In genomic region chr11:59158206-59159068, GRCh38 we compare ENCODE assay signal across 8 cellular contexts. TPM values are rescaled to one million over a fixed set of nuclear protein-coding genes. Genes with fewer than 3 reads are reported as not detected.
A peak's percentile ranks its signal among the peaks of the same experiment; 100 is the strongest.
DNase-seq lines count a peak whose midpoint lies in the region; ATAC-seq and TF ChIP-seq lines count a peak whose summit lies in the region.

No MANE protein-coding gene starts in this region.

- no peaks in the 10 kb centered on the region; the same call in 1 of the 2 replicates for H3K36me3 ChIP-seq in IMR-90 (ENCODE audit: control insufficient read depth, insufficient read depth, low read length)
- peaks cover 5% of the 10 kb centered on the region for H3K36me3 ChIP-seq in OCI-LY1 (ENCODE audit: insufficient read depth, low read length)
- H3K36me3 ChIP-seq in ovary: no peaks in the 10 kb centered on the region

- no peak overlapping the region for H2BK5ac ChIP-seq in IMR-90 (ENCODE audit: low read depth, low read length, poor library complexity, severe bottlenecking)

- in situ Hi-C loops in IMR-90 (cut with MboI; ENCODE audit: low sequenced_read_pairs): loop anchor here (10.0 kb wide), 1 partner anchor 254 kb away; no protein-coding TSS in a partner anchor

- no peak overlapping the region for H2AK9ac ChIP-seq in IMR-90 (replicated peaks; ENCODE audit: low read depth, low read length, poor library complexity)

- WGBS in IMR-90 (ENCODE audit: extremely low coverage in 2 of 2, insufficient read length in 1 of 2), 2 experiments: no CpG with 5 or more reads among the region's 8 CpGs
- 25 to 34% (median 29%) methylated on average over 8 of the region's 8 CpGs for whole genome bisulfite sequencing in ovary, 3 donors

- no peak overlapping the region for H2BK120ac ChIP-seq in IMR-90 (ENCODE audit: low read depth, low read length)

- no peaks in the 10 kb centered on the region for H3K9me3 ChIP-seq in IMR-90 (ENCODE audit: control insufficient read depth, insufficient read depth, low read length)
- no peaks in the 10 kb centered on the region for H3K9me3 ChIP-seq in OCI-LY1 (ENCODE audit: low read length)
- H3K9me3 ChIP-seq in ovary: no peaks in the 10 kb centered on the region

- H4K91ac ChIP-seq in IMR-90 (ENCODE audit: insufficient read depth, low read depth, low read length): no peak overlapping the region

- H3K14ac ChIP-seq in IMR-90 (replicated peaks; ENCODE audit: low read depth, low read length): no peak overlapping the region

- no peaks in the 10 kb centered on the region for H3K9me1 ChIP-seq in IMR-90 (ENCODE audit: insufficient read depth, low read length)

- H4K8ac ChIP-seq in IMR-90 (ENCODE audit: low read depth in 2 of 2, low read length in 2 of 2): peak overlapping the region in 1 of 2 experiments; percentile 84; a peak in 2 of 4 replicates

- peaks cover 2 to 4% of the 10 kb centered on the region in 2 experiments; a peak in 2 of 4 replicates for H3K79me1 ChIP-seq in IMR-90 (ENCODE audit: low read depth in 1 of 2, low read length in 2 of 2)

- intact Hi-C loops in IMR-90 (cut with micrococcal nuclease) (loop anchor here (1.0 to 5.0 kb wide), 5 partner anchors 61 to 506 kb away; no protein-coding TSS in a partner anchor), ovary (cut with DNase I) (no loop called here)

- no TSS peak for BruUV-seq in IMR-90 (replicated peaks; lab: Mats Ljungman, UMichigan)

- CTCF ChIA-PET in IMR-90 (lab: Yijun Ruan, JAX): interaction anchor here (0.5 to 1.8 kb wide), 22 partner anchors 9 to 437 kb away, joined by 3 to 14 read pairs (median 4); partner anchors contain the start of genes DTX4 and FAM111A

- H3F3A ChIP-seq in OCI-LY1 (ENCODE audit: insufficient read depth, low read length): no peaks in the 10 kb centered on the region

- H2BK20ac ChIP-seq in IMR-90 (ENCODE audit: low read depth, low read length): no peak overlapping the region

- ATAC-seq in GM21723 (IDR thresholded peaks at IDR 0.05; ENCODE audit: unreplicated experiment): peak; percentile 95
- ATAC-seq in IMR-90 (ENCODE audit: low read depth): peak; percentile 97

- no peaks in the 10 kb centered on the region for H3K9me2 ChIP-seq in OCI-LY1 (ENCODE audit: low read depth, low read length)

- H3K4me2 ChIP-seq in IMR-90 (ENCODE audit: low read depth, low read length): no peak overlapping the region; the same call in 1 of the 2 replicates
- no peak overlapping the region; the same call in 1 of the 2 replicates for H3K4me2 ChIP-seq in OCI-LY1 (ENCODE audit: low read length)

- peak; percentile 92 for TF ChIP-seq CTCF in IMR-90 (conservative IDR thresholded peaks at IDR 0.05; ENCODE audit: low read depth, low read length)
- peak; percentile 89 for TF ChIP-seq CTCF in OCI-LY1 (IDR thresholded peaks at IDR 0.05; ENCODE audit: low read length)
- TF ChIP-seq CTCF in fibroblast of villous mesenchyme (IDR thresholded peaks at IDR 0.05; ENCODE audit: insufficient read depth, low read depth, low read length): peak; percentile 84
- TF ChIP-seq CTCF in ovary (IDR thresholded peaks at IDR 0.05): peak in 2 of 3 donors; percentile 60 to 66

- no peak overlapping the region; the same call in 1 of the 2 replicates for H3K9ac ChIP-seq in IMR-90 (ENCODE audit: low read depth, low read length)
- H3K9ac ChIP-seq in OCI-LY1 (ENCODE audit: low read length): no peak overlapping the region

- peak overlapping the region; percentile 87 for H2AFZ ChIP-seq in IMR-90 (replicated peaks; ENCODE audit: low read length, poor library complexity)
- H2AFZ ChIP-seq in OCI-LY1 (ENCODE audit: low read length): no peak overlapping the region

- no peak overlapping the region for H4K5ac ChIP-seq in IMR-90 (ENCODE audit: low read depth, low read length)

- no peak for TF ChIP-seq EP300 in ovary (IDR thresholded peaks at IDR 0.05)

- no peak overlapping the region for H3K4me3 ChIP-seq in IMR-90 (ENCODE audit: insufficient read depth, low read depth, low read length)
- no peak overlapping the region for H3K4me3 ChIP-seq in OCI-LY1 (ENCODE audit: low read depth, low read length, poor library complexity, severe bottlenecking)
- no peak overlapping the region for H3K4me3 ChIP-seq in fibroblast of villous mesenchyme (ENCODE audit: low read depth, low read length)
- H3K4me3 ChIP-seq in ovary: no peak overlapping the region

- H3K79me2 ChIP-seq in OCI-LY1 (ENCODE audit: insufficient read depth, low read length): no peaks in the 10 kb centered on the region

- H3K4me1 ChIP-seq in IMR-90 (ENCODE audit: control insufficient read depth, insufficient read depth, low read length) (no peaks in the 10 kb centered on the region), OCI-LY1 (ENCODE audit: insufficient read depth, low read length, severe bottlenecking) (peaks cover 4% of the 10 kb centered on the region), ovary (ENCODE audit: insufficient read depth) (no peaks in the 10 kb centered on the region)

- no peak overlapping the region for H3K56ac ChIP-seq in IMR-90 (ENCODE audit: extremely low read depth, insufficient read depth, low read length)

- H3K23ac ChIP-seq in IMR-90 (ENCODE audit: low read depth, low read length): no peak overlapping the region

- H2BK15ac ChIP-seq in IMR-90 (ENCODE audit: low read depth, low read length): no peak overlapping the region

- H3K4ac ChIP-seq in IMR-90 (ENCODE audit: low read depth, low read length): no peak overlapping the region

- peak; percentile 89 for TF ChIP-seq RAD21 in IMR-90 (IDR thresholded peaks at IDR 0.05; ENCODE audit: low read length)

- H3K18ac ChIP-seq in IMR-90 (ENCODE audit: low read depth, low read length): no peak overlapping the region

- H4K20me1 ChIP-seq in IMR-90 (ENCODE audit: insufficient read depth, low read length) (no peaks in the 10 kb centered on the region), OCI-LY1 (ENCODE audit: insufficient read depth, low read length) (no peaks in the 10 kb centered on the region)

- POLR2A ChIA-PET in IMR-90 (lab: Charles Lee; ENCODE audit: unreplicated experiment): interaction anchor here (0.8 kb wide), 1 partner anchor 16 kb away, joined by 3 read pairs; the partner anchor contains the start of gene FAM111A

- TF ChIP-seq POLR2A in IMR-90 (IDR thresholded peaks at IDR 0.05; ENCODE audit: low read depth, low read length): no peak
- TF ChIP-seq POLR2A in ovary (IDR thresholded peaks at IDR 0.05): no peak

- H2AK5ac ChIP-seq in IMR-90 (ENCODE audit: low read depth, low read length): no peak overlapping the region

- dilution Hi-C loops in IMR-90 (cut with HindIII; ENCODE audit: low sequenced_read_pairs, unreplicated experiment): no loop called here

- H3K27me3 ChIP-seq in IMR-90 (ENCODE audit: control insufficient read depth, insufficient read depth, low read length) (peaks cover 7% of the 10 kb centered on the region), OCI-LY1 (ENCODE audit: insufficient read depth, low read length) (no peaks in the 10 kb centered on the region), ovary (no peaks in the 10 kb centered on the region)

- DNase-seq in GDM1 (lab: John Stamatoyannopoulos, UW) (peak; percentile 55), IMR-90 (peak; percentile 75), fibroblast of villous mesenchyme (ENCODE audit: low read depth) (peak; percentile 79), ovary (peak in 1 of 5 donors; percentile 55), GOT3 (lab: John Stamatoyannopoulos, UW) (no peak)
- peak; percentile 24 for DNase-seq in activated T-helper 9 cell treated with anti-CD3 and anti-CD28 coated beads, Interleukin-2, amount 50 U/mL, for 16 hours (ENCODE audit: low read depth)

- H3K27ac ChIP-seq in IMR-90 (ENCODE audit: insufficient read depth, low read length) (no peak overlapping the region), OCI-LY1 (ENCODE audit: low read depth, low read length, poor library complexity, severe bottlenecking) (no peak overlapping the region), ovary (no peak overlapping the region)

TF ChIP-seq in IMR-90, 13 proteins besides CTCF, POLR2A, EP300 and RAD21 (continues in another document):
- no peak for TF ChIP-seq BHLHE40 (IDR thresholded peaks at IDR 0.05; ENCODE audit: low read depth, low read length)
- no peak for TF ChIP-seq MXI1 (IDR thresholded peaks at IDR 0.05; ENCODE audit: borderline replicate concordance, low read depth, low read length)
- no peak for TF ChIP-seq CEBPB (IDR thresholded peaks at IDR 0.05; ENCODE audit: low read depth, low read length)
- TF ChIP-seq SMC3 (IDR thresholded peaks at IDR 0.05; ENCODE audit: low read depth, low read length): peak; percentile 58; the same call in 1 of the 2 replicates

RNA-seq across cellular contexts. Expression of gene DTX4, which starts 13.5 kb away (rescaled TPM):
- total RNA-seq in IMR-90 (2012; rRNA removed) (2.5 and 2.7 TPM in 2 replicates), fibroblast of villous mesenchyme (2.3 and 4.7 TPM in 2 replicates), ovary (10 to 100 TPM in 6 of 7 donors, 1 to 10 TPM in 1; 6.1 to 20.3 (median 16.8) TPM)
- polyA plus RNA-seq in IMR-90 (2012; rRNA removed) (3.0 and 3.1 TPM in 2 replicates), ovary (10 to 100 TPM; 18.5 to 21.5 TPM)
- 1.1 and 1.5 TPM in 2 replicates for polyA plus RNA-seq in IMR-90 (2012; cell fraction: cytosol; rRNA removed)
- polyA plus RNA-seq in IMR-90 (2012; cell fraction: nucleus; rRNA removed; ENCODE audit: low replicate concordance): 3.8 and 4.2 TPM in 2 replicates

RNA-seq across cellular contexts. Expression of gene FAM111A, which starts 15.8 kb away (rescaled TPM):
- 36.4 and 46.1 TPM in 2 replicates for total RNA-seq in IMR-90 (2012; rRNA removed)
- 14.4 and 19.9 TPM in 2 replicates for polyA plus RNA-seq in IMR-90 (2012; rRNA removed)
- 2.2 and 3.0 TPM in 2 replicates for polyA plus RNA-seq in IMR-90 (2012; cell fraction: cytosol; rRNA removed)
- 14.9 and 66.0 TPM in 2 replicates for polyA plus RNA-seq in IMR-90 (2012; cell fraction: nucleus; rRNA removed; ENCODE audit: low replicate concordance)
- 37.0 and 60.0 TPM in 2 replicates for total RNA-seq in fibroblast of villous mesenchyme
- total RNA-seq in ovary: 10 to 100 TPM; 17.5 to 26.5 (median 20.4) TPM
- 10 to 100 TPM; 10.6 to 22.1 TPM for polyA plus RNA-seq in ovary

RNA-seq across cellular contexts. Expression of gene FAM111B, which starts 51.4 kb away (rescaled TPM):
- total RNA-seq in IMR-90 (2012; rRNA removed) (9.3 and 13.9 TPM in 2 replicates), fibroblast of villous mesenchyme (12.1 and 12.2 TPM in 2 replicates), ovary (1 to 10 TPM in 1 of 7 donors, under 1 TPM in 4, not detected in 2; 0.12 to 1.9 (median 0.18) TPM)
- polyA plus RNA-seq in IMR-90 (2012; rRNA removed) (2.9 and 3.2 TPM in 2 replicates), ovary (under 1 TPM; 0.13 to 0.25 TPM)
- 0.18 and 0.50 TPM in 2 replicates for polyA plus RNA-seq in IMR-90 (2012; cell fraction: cytosol; rRNA removed)
- 0.15 and 0.73 TPM in 2 replicates for polyA plus RNA-seq in IMR-90 (2012; cell fraction: nucleus; rRNA removed; ENCODE audit: low replicate concordance)

RNA-seq across cellular contexts. Expression of gene MPEG1, which starts 54.3 kb away (rescaled TPM):
- total RNA-seq in IMR-90 (2012; rRNA removed) (not detected in 2 replicates), fibroblast of villous mesenchyme (not detected in 2 replicates), ovary (10 to 100 TPM in 1 of 7 donors, 1 to 10 TPM in 6; 1.8 to 11.9 (median 3.9) TPM)
- polyA plus RNA-seq in IMR-90 (2012; rRNA removed) (not detected in 2 replicates), ovary (10 to 100 TPM in 1 of 2 donors, 1 to 10 TPM in 1; 2.4 to 28.5 TPM)
- not detected in 2 replicates for polyA plus RNA-seq in IMR-90 (2012; cell fraction: cytosol; rRNA removed)
- polyA plus RNA-seq in IMR-90 (2012; cell fraction: nucleus; rRNA removed; ENCODE audit: low replicate concordance): not detected in 2 replicates
